ENCODE assay signal across 17 cellular contexts in genomic region chr4:153934689-153935017, GRCh38.
DNase-seq lines count a peak whose midpoint lies in the region; ATAC-seq and TF ChIP-seq lines count a peak whose summit lies in the region.
"Had no signal": no experiment of that assay in that cellular context is flagged by ENCODE, and none has a peak within 500 bp of the region (broad histone marks: within the 10 kb centered on the region; RNA-seq: fewer than 3 reads in every experiment).

No MANE protein-coding gene starts in this region.

- peaks cover 8% of the 10 kb centered on the region; the same call in 1 of the 2 replicates for H3K27me3 ChIP-seq in OCI-LY3 (ENCODE audit: low read depth, low read length)
- no peaks in the 10 kb centered on the region for H3K27me3 ChIP-seq in layer of hippocampus (ENCODE audit: control insufficient read depth, insufficient read depth, low read length)
- H3K27me3 ChIP-seq in osteoblast (ENCODE audit: insufficient read depth, low read length): no peaks in the 10 kb centered on the region

- H3K27ac ChIP-seq in OCI-LY3 (ENCODE audit: low read length) (no peak overlapping the region), layer of hippocampus (ENCODE audit: low read depth, low read length) (peak overlapping the region; percentile 60), skin epidermis (peak overlapping the region in 13 of 21 experiments; percentile 8 to 83 (median 66)), osteoblast (ENCODE audit: low read depth, low read length) (no peak overlapping the region)
- H3K27ac ChIP-seq: PC-9 had no signal

- H3K36me3 Mint-ChIP-seq in stimulated activated memory B cell treated with anti-CD40 and anti-IgM and Interleukin-4, amounts not matched to agents 10 μg/mL and 1 μg/mL and 100 μg/mL, for 72 hours: no peaks in the 10 kb centered on the region

- no peak overlapping the region for H3K27ac Mint-ChIP-seq in stimulated activated memory B cell treated with anti-CD40 and anti-IgM and Interleukin-4, amounts not matched to agents 10 μg/mL and 1 μg/mL and 100 μg/mL, for 72 hours
- H3K27ac Mint-ChIP-seq: activated B cell treated with CpG ODN at 0.5 μM for 24 hours had no signal

- peaks cover 16% of the 10 kb centered on the region for H3K27me3 Mint-ChIP-seq in stimulated activated memory B cell treated with anti-CD40 and anti-IgM and Interleukin-4, amounts not matched to agents 10 μg/mL and 1 μg/mL and 100 μg/mL, for 72 hours

- peak overlapping the region; percentile 30; the same call in 1 of the 2 replicates for H2AFZ ChIP-seq in OCI-LY3 (ENCODE audit: low read depth, low read length)
- no peak overlapping the region for H2AFZ ChIP-seq in osteoblast (ENCODE audit: low read length)
- H2AFZ ChIP-seq: PC-9 had no signal

- TF ChIP-seq CTCF in OCI-LY3 (IDR thresholded peaks at IDR 0.05; ENCODE audit: low read depth, low read length): no peak
- no peak for TF ChIP-seq CTCF in osteoblast (IDR thresholded peaks at IDR 0.05; ENCODE audit: extremely low read depth, low read depth, low read length)

- H4K20me1 ChIP-seq in OCI-LY3 (ENCODE audit: insufficient read depth, low read length): no peaks in the 10 kb centered on the region
- no peaks in the 10 kb centered on the region for H4K20me1 ChIP-seq in osteoblast (ENCODE audit: insufficient read depth, low read length)

- peaks cover 13% of the 10 kb centered on the region for H3K4me1 ChIP-seq in OCI-LY3 (ENCODE audit: low read length)
- H3K4me1 ChIP-seq in osteoblast (ENCODE audit: insufficient read depth, low read length): no peaks in the 10 kb centered on the region

- H3K9me3 Mint-ChIP-seq in stimulated activated memory B cell treated with anti-CD40 and anti-IgM and Interleukin-4, amounts not matched to agents 10 μg/mL and 1 μg/mL and 100 μg/mL, for 72 hours: peaks cover 3% of the 10 kb centered on the region
- H3K9me3 Mint-ChIP-seq: activated B cell treated with CpG ODN at 0.5 μM for 24 hours had no signal

- H3K4me1 Mint-ChIP-seq in stimulated activated memory B cell treated with anti-CD40 and anti-IgM and Interleukin-4, amounts not matched to agents 10 μg/mL and 1 μg/mL and 100 μg/mL, for 72 hours: no peaks in the 10 kb centered on the region
- H3K4me1 Mint-ChIP-seq: activated B cell treated with CpG ODN at 0.5 μM for 24 hours had no signal

- H3K36me3 ChIP-seq in OCI-LY3 (replicated peaks; ENCODE audit: low read depth, low read length) (no peaks in the 10 kb centered on the region), osteoblast (ENCODE audit: insufficient read depth, low read length) (no peaks in the 10 kb centered on the region)

- H3K4me3 Mint-ChIP-seq in stimulated activated memory B cell treated with anti-CD40 and anti-IgM and Interleukin-4, amounts not matched to agents 10 μg/mL and 1 μg/mL and 100 μg/mL, for 72 hours: no peak overlapping the region
- H3K4me3 Mint-ChIP-seq: activated B cell treated with CpG ODN at 0.5 μM for 24 hours had no signal

- no peaks in the 10 kb centered on the region for H3K9me3 ChIP-seq in OCI-LY3 (ENCODE audit: insufficient read depth, low read length)
- no peaks in the 10 kb centered on the region for H3K9me3 ChIP-seq in osteoblast (ENCODE audit: low read depth, low read length)

- H3K79me2 ChIP-seq in OCI-LY3 (ENCODE audit: low read length) (no peaks in the 10 kb centered on the region), osteoblast (ENCODE audit: insufficient read depth, low read length) (no peaks in the 10 kb centered on the region)

- no peak overlapping the region for H3K9ac ChIP-seq in OCI-LY3 (ENCODE audit: low read length)

- peak overlapping the region; percentile 33 for H3K4me3 ChIP-seq in OCI-LY3 (ENCODE audit: low read length)
- H3K4me3 ChIP-seq in skin epidermis: no peak overlapping the region
- no peak overlapping the region for H3K4me3 ChIP-seq in osteoblast (ENCODE audit: insufficient read depth, low read length)
- H3K4me3 ChIP-seq: PC-9 had no signal

- ATAC-seq in GM21423 (IDR thresholded peaks at IDR 0.05; ENCODE audit: unreplicated experiment): no peak
- ATAC-seq in stimulated activated memory B cell treated with anti-CD40 and anti-IgM and Interleukin-4, amounts not matched to agents 10 μg/mL and 1 μg/mL and 100 μg/mL, for 72 hours: no peak

- DNase-seq in AG20443 (ENCODE audit: low spot score) (peak; percentile 22), osteoblast (ENCODE audit: insufficient read length, low spot score, missing footprints) (no peak), AML-193 (lab: John Stamatoyannopoulos, UW) (no peak)
- DNase-seq: activated B cell treated with CpG ODN at 0.5 μM for 24 hours; activated effector memory CD4-positive, alpha-beta T cell treated with anti-CD3 and anti-CD28 coated beads, Interleukin-2, amount 50 U/mL, for 16 hours; DMS 273 treated with DMSO at 0.1 percent for 48 hours; effector memory CD4-positive, alpha-beta T cell; GOT3; NCI-H1105; NCI-H345; PC-9; stimulated activated CD4-positive, alpha-beta T cell treated with anti-CD3 and anti-CD28 coated beads, Interleukin-2, amount 100 ng/mL, for 48 hours had no signal

- peak overlapping the region; percentile 61 for H3K4me2 ChIP-seq in OCI-LY3 (ENCODE audit: low read length)
- H3K4me2 ChIP-seq in osteoblast (ENCODE audit: insufficient read depth, low read length): no peak overlapping the region
- H3K4me2 ChIP-seq: PC-9 had no signal

Comparison
In these comparisons a context has a peak if more than half of its experiments do, and no peak if none do; other contexts are left out.
1. H3K27ac ChIP-seq: peak in layer of hippocampus (single experiment) and skin epidermis (13 of 21); none in OCI-LY3 (single experiment) and osteoblast (single experiment).